In the genomic region with DNA sequence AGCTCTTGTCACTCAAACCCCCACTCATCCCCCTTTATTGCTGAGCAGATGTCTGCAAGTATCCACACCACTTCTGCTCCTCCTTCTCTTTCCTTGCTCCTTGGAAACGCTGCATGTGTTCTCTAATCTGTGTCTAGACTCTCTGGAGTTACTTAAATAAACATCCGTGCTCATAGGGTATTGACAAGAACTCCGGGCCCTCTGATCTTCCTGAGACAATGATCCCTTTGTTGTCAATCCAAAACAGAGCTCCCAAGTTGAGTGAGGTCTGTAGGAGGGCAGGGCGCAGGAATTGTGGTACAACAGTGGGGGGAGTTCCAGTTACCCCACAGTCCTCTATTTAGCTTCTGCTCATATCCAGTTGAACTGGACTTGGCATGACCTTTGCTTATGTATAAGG, we compare ENCODE assay signal across 33 cellular contexts.
"Had no signal": no experiment of that assay in that cellular context is flagged by ENCODE, and none has a peak within 500 bp of the region (broad histone marks: within the 10 kb centered on the region; RNA-seq: fewer than 3 reads in every experiment).

No MANE protein-coding gene starts in this region.

- H3K4me1 Mint-ChIP-seq: activated naive CD4-positive, alpha-beta T cell treated with anti-CD3 and anti-CD28 coated beads, Interleukin-2, amount 50 U/mL, for 24 hours; activated naive CD8-positive, alpha-beta T cell treated with anti-CD3 and anti-CD28 coated beads, Interleukin-2, amount 10 ng/mL, durations not matched to agents 7 days and 5 days had no signal

- DNase-seq: activated CD4-positive, alpha-beta T cell treated with anti-CD3 and anti-CD28 coated beads for 1 hour; activated CD4-positive, alpha-beta T cell treated with anti-CD3 and anti-CD28 coated beads for 48 hours; activated CD4-positive, alpha-beta T cell treated with anti-CD3 and anti-CD28 coated beads, Interleukin-2, amount 50 U/mL, for 48 hours; activated CD4-positive, CD25-positive, alpha-beta regulatory T cell; activated CD8-positive, alpha-beta T cell treated with anti-CD3 and anti-CD28 coated beads, Interleukin-2, amount 10 ng/mL, durations not matched to agents 7 days and 5 days; activated gamma-delta T cell; activated naive CD4-positive, alpha-beta T cell treated with Interleukin-2 at 50 U/mL for 16 hours; activated naive CD8-positive, alpha-beta T cell treated with anti-CD3 and anti-CD28 coated beads, Interleukin-2, amount 10 ng/mL, durations not matched to agents 7 days and 5 days; activated T-cell treated with anti-CD3 and anti-CD28 coated beads, Interleukin-2, amount 50 U/mL, for 24 hours; amygdala; MM.1S; MV-4-11; NCI-H1092 treated with DMSO at 0.1 percent for 48 hours; NCI-H1417; NCI-H146; NCI-H187; NCI-H2081; NCI-H345; NCI-H524 treated with DMSO at 0.1 percent for 48 hours; Peyer's patch; RPMI8226; SHP77 treated with DMSO at 0.1 percent for 48 hours; T-helper 1 cell; T-helper 2 cell; T-helper 9 cell had no signal

- ATAC-seq: activated CD8-positive, alpha-beta T cell treated with anti-CD3 and anti-CD28 coated beads, Interleukin-2, amount 10 ng/mL, durations not matched to agents 7 days and 5 days; SK-N-SH treated with all-trans-retinoic acid at 6 μM for 48 hours had no signal

- H3K27me3 Mint-ChIP-seq: activated T-cell treated with anti-CD3 and anti-CD28 coated beads, Interleukin-2, amount 50 U/mL, for 24 hours had no signal

- H3K27me3 ChIP-seq: ascending aorta, cardiac muscle cell, Peyer's patch, SJSA1 had no signal

- H3K27ac ChIP-seq: ascending aorta, cardiac muscle cell, KMS-11, Peyer's patch, SJSA1, VCaP had no signal

- H3K9me3 ChIP-seq: ascending aorta, Peyer's patch, SJSA1 had no signal

- H3K4me3 ChIP-seq: ascending aorta, cardiac muscle cell, Peyer's patch, SJSA1 had no signal

- H3K36me3 Mint-ChIP-seq: activated naive CD4-positive, alpha-beta T cell treated with anti-CD3 and anti-CD28 coated beads, Interleukin-2, amount 50 U/mL, for 24 hours; activated naive CD8-positive, alpha-beta T cell treated with anti-CD3 and anti-CD28 coated beads, Interleukin-2, amount 10 ng/mL, durations not matched to agents 7 days and 5 days had no signal

- H3K9me3 Mint-ChIP-seq: activated naive CD4-positive, alpha-beta T cell treated with anti-CD3 and anti-CD28 coated beads, Interleukin-2, amount 50 U/mL, for 24 hours; activated naive CD8-positive, alpha-beta T cell treated with anti-CD3 and anti-CD28 coated beads, Interleukin-2, amount 10 ng/mL, durations not matched to agents 7 days and 5 days; activated T-cell treated with anti-CD3 and anti-CD28 coated beads, Interleukin-2, amount 50 U/mL, for 24 hours; activated T-helper 2 cell treated with anti-CD3 and anti-CD28 coated beads, Interferon-gamma antibody, Interleukin-2, Interleukin-4, amounts not matched to agents 10 μg/mL and 5 μg/mL and 100 μg/mL, durations not matched to agents 14 hours and 24 hours and 36 hours had no signal

- H3K4me1 ChIP-seq: ascending aorta, Peyer's patch, SJSA1 had no signal

- H3K4me3 Mint-ChIP-seq: activated CD8-positive, alpha-beta T cell treated with anti-CD3 and anti-CD28 coated beads, Interleukin-2, amount 10 ng/mL, durations not matched to agents 7 days and 5 days; activated naive CD4-positive, alpha-beta T cell treated with anti-CD3 and anti-CD28 coated beads, Interleukin-2, amount 50 U/mL, for 24 hours; activated naive CD8-positive, alpha-beta T cell treated with anti-CD3 and anti-CD28 coated beads, Interleukin-2, amount 10 ng/mL, durations not matched to agents 7 days and 5 days; activated T-cell treated with anti-CD3 and anti-CD28 coated beads, Interleukin-2, amount 50 U/mL, for 24 hours had no signal

- H3K27ac Mint-ChIP-seq: activated CD8-positive, alpha-beta T cell treated with anti-CD3 and anti-CD28 coated beads, Interleukin-2, amount 10 ng/mL, durations not matched to agents 7 days and 5 days; activated naive CD4-positive, alpha-beta T cell treated with anti-CD3 and anti-CD28 coated beads, Interleukin-2, amount 50 U/mL, for 24 hours; activated naive CD8-positive, alpha-beta T cell treated with anti-CD3 and anti-CD28 coated beads, Interleukin-2, amount 10 ng/mL, durations not matched to agents 7 days and 5 days; activated T-cell treated with anti-CD3 and anti-CD28 coated beads, Interleukin-2, amount 50 U/mL, for 24 hours; activated T-helper 2 cell treated with anti-CD3 and anti-CD28 coated beads, Interferon-gamma antibody, Interleukin-2, Interleukin-4, amounts not matched to agents 10 μg/mL and 5 μg/mL and 100 μg/mL, durations not matched to agents 14 hours and 24 hours and 36 hours had no signal
